In genomic region chr20:7410150-7410549, GRCh38 we compare ENCODE assay signal across 33 cellular contexts.
"Had no signal": no experiment of that assay in that cellular context is flagged by ENCODE, and none has a peak within 500 bp of the region (broad histone marks: within the 10 kb centered on the region; RNA-seq: fewer than 3 reads in every experiment).

No MANE protein-coding gene starts in this region.

- H3K27ac Mint-ChIP-seq: activated CD4-positive, alpha-beta memory T cell treated with anti-CD3 and anti-CD28 coated beads, Interleukin-2, amount 10 ng/mL, durations not matched to agents 7 days and 5 days; activated CD4-positive, alpha-beta T cell treated with anti-CD3 and anti-CD28 coated beads, Interleukin-2, amount 10 ng/mL, durations not matched to agents 24 days and 14 days; activated T-helper 17 cell treated with anti-CD3 and anti-CD28 coated beads, Interleukin-2, amount 50 U/mL, for 72 hours; memory B cell; naive thymus-derived CD4-positive, alpha-beta T cell; T-helper 17 cell had no signal

- H3K79me2 ChIP-seq: parathyroid adenoma had no signal

- H3K4me3 Mint-ChIP-seq: activated CD4-positive, alpha-beta memory T cell treated with anti-CD3 and anti-CD28 coated beads, Interleukin-2, amount 10 ng/mL, durations not matched to agents 7 days and 5 days; activated CD4-positive, alpha-beta T cell treated with anti-CD3 and anti-CD28 coated beads, Interleukin-2, amount 10 ng/mL, durations not matched to agents 24 days and 14 days; activated T-cell treated with anti-CD3 and anti-CD28 coated beads, Interleukin-2, amount 50 U/mL, for 4 hours; activated T-helper 17 cell treated with anti-CD3 and anti-CD28 coated beads, Interleukin-2, amount 50 U/mL, for 72 hours; central memory CD8-positive, alpha-beta T cell; memory B cell; naive thymus-derived CD4-positive, alpha-beta T cell; T-helper 17 cell had no signal

- FAIRE-seq: astrocyte, colon, endometrium, kidney had no signal

- DNase-seq: activated CD4-positive, alpha-beta memory T cell treated with anti-CD3 and anti-CD28 coated beads, Interleukin-2, amount 10 ng/mL, durations not matched to agents 7 days and 5 days; activated CD4-positive, alpha-beta T cell treated with anti-CD3 and anti-CD28 coated beads, Interleukin-2, amount 10 ng/mL, durations not matched to agents 24 days and 14 days; activated CD4-positive, CD25-positive, alpha-beta regulatory T cell treated with anti-CD3 and anti-CD28 coated beads, Interleukin-2, amount 50 U/mL, for 72 hours; activated gamma-delta T cell treated with Interleukin-2 at 50 U/mL for 16 hours; activated naive CD4-positive, alpha-beta T cell treated with anti-CD3 and anti-CD28 coated beads, Interleukin-2, amount 50 U/mL, for 16 hours; activated T-cell treated with anti-CD3 and anti-CD28 coated beads, Interleukin-2, amount 50 U/mL, for 4 hours; amniotic stem cell; dermis blood vessel endothelial cell; effector CD4-positive, alpha-beta T cell; head of caudate nucleus; hippocampal formation; kidney; left colon; midbrain; naive thymus-derived CD4-positive, alpha-beta T cell; nucleus accumbens; psoas muscle; stimulated activated CD4-positive, alpha-beta T cell treated with anti-CD3 and anti-CD28 coated beads, Interleukin-12 subunit alpha, Interleukin-12 subunit beta, amount 100 ng/mL, for 4 hours; stimulated activated CD4-positive, alpha-beta T cell treated with anti-CD3 and anti-CD28 coated beads, Interleukin-4, amount 100 ng/mL, for 1 hour; stimulated activated naive CD8-positive, alpha-beta T cell treated with anti-CD3 and anti-CD28 coated beads, Interleukin-15, Interleukin-2, amounts not matched to agents 100 U/mL and 50 U/mL, for 24 hours; T-helper 17 cell; T1000; testis; transverse colon had no signal

- H3K4me3 ChIP-seq: psoas muscle, right atrium auricular region, skin epidermis, testis, transverse colon had no signal

- H3K27ac ChIP-seq: parathyroid adenoma, psoas muscle, right atrium auricular region, skin epidermis, testis, transverse colon had no signal

- H3K27me3 Mint-ChIP-seq: activated CD4-positive, alpha-beta memory T cell treated with anti-CD3 and anti-CD28 coated beads, Interleukin-2, amount 10 ng/mL, durations not matched to agents 7 days and 5 days; activated CD4-positive, alpha-beta T cell treated with anti-CD3 and anti-CD28 coated beads, Interleukin-2, amount 10 ng/mL, durations not matched to agents 24 days and 14 days; activated T-helper 17 cell treated with anti-CD3 and anti-CD28 coated beads, Interleukin-2, amount 50 U/mL, for 72 hours; central memory CD8-positive, alpha-beta T cell; memory B cell; naive thymus-derived CD4-positive, alpha-beta T cell; T-helper 17 cell had no signal

- H3K4me1 Mint-ChIP-seq: activated CD4-positive, alpha-beta memory T cell treated with anti-CD3 and anti-CD28 coated beads, Interleukin-2, amount 10 ng/mL, durations not matched to agents 7 days and 5 days; activated CD4-positive, alpha-beta T cell treated with anti-CD3 and anti-CD28 coated beads, Interleukin-2, amount 10 ng/mL, durations not matched to agents 24 days and 14 days; activated T-helper 17 cell treated with anti-CD3 and anti-CD28 coated beads, Interleukin-2, amount 50 U/mL, for 72 hours; central memory CD8-positive, alpha-beta T cell; memory B cell; naive thymus-derived CD4-positive, alpha-beta T cell; T-helper 17 cell had no signal

- H3K4me1 ChIP-seq: parathyroid adenoma, psoas muscle, right atrium auricular region, testis, transverse colon had no signal

- H3K36me3 ChIP-seq: right atrium auricular region, transverse colon had no signal

- H3K9me3 Mint-ChIP-seq: activated CD4-positive, alpha-beta T cell treated with anti-CD3 and anti-CD28 coated beads, Interleukin-2, amount 10 ng/mL, durations not matched to agents 24 days and 14 days; central memory CD8-positive, alpha-beta T cell had no signal

- ATAC-seq: activated T-cell treated with anti-CD3 and anti-CD28 coated beads, Interleukin-2, amount 50 U/mL, for 4 hours; activated T-helper 17 cell treated with anti-CD3 and anti-CD28 coated beads, Interleukin-2, amount 50 U/mL, for 72 hours; left colon; naive thymus-derived CD4-positive, alpha-beta T cell; psoas muscle; stimulated activated naive CD8-positive, alpha-beta T cell treated with anti-CD3 and anti-CD28 coated beads, Interleukin-15, Interleukin-2, amounts not matched to agents 100 U/mL and 50 U/mL, for 24 hours; T-helper 17 cell had no signal

- H3K27me3 ChIP-seq: right atrium auricular region, testis, transverse colon had no signal

- H2AFZ ChIP-seq: parathyroid adenoma had no signal

- H3K36me3 Mint-ChIP-seq: memory B cell; naive thymus-derived CD4-positive, alpha-beta T cell had no signal

- H3K9ac ChIP-seq: parathyroid adenoma had no signal

- H3K9me3 ChIP-seq: psoas muscle, right atrium auricular region, testis, transverse colon had no signal
